ENCODE assay signal across 21 cellular contexts in genomic region chrX:129077384-129077783, GRCh38.
"Had no signal": no experiment of that assay in that cellular context is flagged by ENCODE, and none has a peak within 500 bp of the region (broad histone marks: within the 10 kb centered on the region; RNA-seq: fewer than 3 reads in every experiment).

No MANE protein-coding gene starts in this region.

- ATAC-seq: gastroesophageal sphincter; heart left ventricle; left lobe of liver; mucosa of descending colon; natural killer cell treated with Interleukin-12 subunit alpha and Interleukin-12 subunit beta and Interleukin-15 and Interleukin-18, amount 100 ng/mL, for 72 hours; right cardiac atrium; stimulated activated naive B cell treated with anti-CD40 and anti-IgM and Interleukin-4, amounts not matched to agents 10 μg/mL and 1 μg/mL and 100 μg/mL, for 72 hours had no signal

- H3K36me3 ChIP-seq: gastroesophageal sphincter, heart left ventricle, neural progenitor cell, prostate gland, sigmoid colon, spleen, thoracic aorta, tibial nerve, upper lobe of left lung had no signal

- DNase-seq: dorsolateral prefrontal cortex; effector CD4-positive, alpha-beta T cell; foreskin fibroblast; heart left ventricle; kidney; mucosa of descending colon; naive B cell; right cardiac atrium; sigmoid colon; spleen; stimulated activated naive B cell treated with anti-CD40 and anti-IgM and Interleukin-4, amounts not matched to agents 10 μg/mL and 1 μg/mL and 100 μg/mL, for 72 hours; upper lobe of left lung had no signal

- H3K4me3 ChIP-seq: dorsolateral prefrontal cortex, gastroesophageal sphincter, heart left ventricle, hepatocyte, lung, mucosa of descending colon, neural progenitor cell, prostate gland, sigmoid colon, spleen, thoracic aorta, tibial nerve, upper lobe of left lung had no signal

- H3K4me1 ChIP-seq: gastroesophageal sphincter, heart left ventricle, neural progenitor cell, prostate gland, sigmoid colon, spleen, tibial nerve, upper lobe of left lung had no signal

- H3K9me3 ChIP-seq: gastroesophageal sphincter, mucosa of descending colon, prostate gland, sigmoid colon, thoracic aorta, tibial nerve had no signal

- H3K27me3 ChIP-seq: gastroesophageal sphincter, heart left ventricle, hepatocyte, neural progenitor cell, sigmoid colon, spleen, tibial nerve, upper lobe of left lung had no signal

- H3K27ac ChIP-seq: dorsolateral prefrontal cortex, gastroesophageal sphincter, heart left ventricle, hepatocyte, neural progenitor cell, prostate gland, sigmoid colon, spleen, thoracic aorta, tibial nerve, upper lobe of left lung had no signal

- H3K4me2 ChIP-seq: hepatocyte, neural progenitor cell had no signal

- H3K79me2 ChIP-seq: hepatocyte had no signal

- H2AFZ ChIP-seq: hepatocyte, neural progenitor cell had no signal

- H3K9ac ChIP-seq: neural progenitor cell had no signal
